6 cellular contexts compared by ENCODE assay signal in the genomic region with DNA sequence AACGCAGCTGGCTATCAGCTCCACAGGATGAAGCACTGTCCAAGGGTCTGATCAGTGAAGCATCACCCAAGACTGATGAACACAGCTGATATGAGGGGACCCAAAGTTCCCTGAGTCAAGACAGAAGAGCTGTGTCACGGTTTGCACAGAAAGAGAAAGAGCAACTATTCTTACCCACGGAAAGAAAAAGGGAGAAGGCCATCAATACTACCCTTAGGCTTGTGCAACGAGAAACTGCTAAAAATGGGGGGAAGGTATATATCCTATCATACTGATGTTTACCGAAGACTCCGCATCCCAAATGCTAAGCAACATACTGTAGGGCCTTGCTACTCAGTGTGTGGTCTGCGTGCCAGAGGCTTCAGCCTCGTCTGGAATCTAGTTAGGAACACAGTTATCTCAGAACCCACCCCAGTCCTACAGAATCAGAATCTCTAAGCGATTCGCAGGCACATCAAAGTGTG. TPM values are rescaled to one million over a fixed set of nuclear protein-coding genes. Genes with fewer than 3 reads are reported as not detected.
DNase-seq lines count a peak whose midpoint lies in the region; ATAC-seq and TF ChIP-seq lines count a peak whose summit lies in the region.

No MANE protein-coding gene starts in this region.

- no peak for TF ChIP-seq CTCF in DOHH2 (IDR thresholded peaks at IDR 0.05; ENCODE audit: low read depth, low read length, poor library complexity, severe bottlenecking)
- TF ChIP-seq CTCF in SK-N-SH (IDR thresholded peaks at IDR 0.05), result no peak

- H3F3A ChIP-seq in DOHH2 (ENCODE audit: control insufficient read depth, insufficient read depth), result no peaks in the 10 kb centered on the region; the same call in 1 of the 2 replicates
- peaks cover 14% of the 10 kb centered on the region for H3F3A ChIP-seq in SK-N-SH (replicated peaks; ENCODE audit: insufficient read depth)

- no peak for ATAC-seq in HG03442 (IDR thresholded peaks at IDR 0.05; ENCODE audit: unreplicated experiment)

- peak overlapping the region; percentile 99 for H3K4me3 ChIP-seq in DOHH2 (ENCODE audit: low read length)
- H3K4me3 ChIP-seq in SK-N-SH (ENCODE audit: low read depth in 2 of 2, low read length in 1 of 2), result peak overlapping the region; percentile 87 to 98
- peak overlapping the region; percentile 97 for H3K4me3 ChIP-seq in iPS-11a (ENCODE audit: low read depth, low read length)

- TF ChIP-seq EP300 in SK-N-SH (IDR thresholded peaks at IDR 0.05; ENCODE audit: borderline replicate concordance in 1 of 2, low read depth in 1 of 2, low read length in 1 of 2), result no peak

- POLR2A ChIA-PET in SK-N-SH (lab: Yijun Ruan, JAX), result interaction anchor here (1.0 to 1.4 kb wide), 3 partner anchors 8 to 688 kb away, joined by 3 to 4 read pairs (median 3); partner anchors contain the start of genes MRPS26 and SNRPB

- under 1% methylated on average over 10 of the region's 10 CpGs for WGBS in SK-N-SH (ENCODE audit: low lambda C conversion rate)

- H3K27me3 ChIP-seq in DOHH2 (ENCODE audit: control insufficient read depth, low read length) (no peaks in the 10 kb centered on the region), SK-N-SH (ENCODE audit: insufficient read depth) (no peaks in the 10 kb centered on the region)

- CTCF ChIA-PET in SK-N-SH (lab: Yijun Ruan, JAX), result no interaction called here

- no peak for TF ChIP-seq RAD21 in SK-N-SH (IDR thresholded peaks at IDR 0.05; ENCODE audit: low read length)

- H3K79me2 ChIP-seq in DOHH2 (ENCODE audit: control insufficient read depth, low read length), result peaks cover 57% of the 10 kb centered on the region
- peaks cover 61% of the 10 kb centered on the region for H3K79me2 ChIP-seq in SK-N-SH (ENCODE audit: insufficient read depth)

- H3K4me2 ChIP-seq in DOHH2 (ENCODE audit: low read length) (peak overlapping the region; percentile 86), SK-N-SH (peak overlapping the region; percentile 95)

- DNase-seq in SK-N-SH (peak; percentile 23), NCI-H510A (lab: John Stamatoyannopoulos, UW) (no peak), cerebellum (ENCODE audit: low spot score) (no peak)

- H3K36me3 ChIP-seq in DOHH2 (ENCODE audit: control insufficient read depth, low read length) (peaks cover 31% of the 10 kb centered on the region), SK-N-SH (replicated peaks in 1 of 2; ENCODE audit: control insufficient read depth in 1 of 2, insufficient read depth in 2 of 2, low read length in 1 of 2) (peaks cover 6 to 11% of the 10 kb centered on the region in 2 experiments)

- H3K27ac ChIP-seq in DOHH2 (ENCODE audit: low read depth, low read length) (peak overlapping the region; percentile 41), SK-N-SH (ENCODE audit: low read depth in 2 of 2, low read length in 1 of 2) (peak overlapping the region; percentile 78 to 82)

- peaks cover 20% of the 10 kb centered on the region for H4K20me1 ChIP-seq in DOHH2 (ENCODE audit: control insufficient read depth, insufficient read depth, low read depth, low read length)
- peaks cover 54% of the 10 kb centered on the region for H4K20me1 ChIP-seq in SK-N-SH (ENCODE audit: insufficient read depth)

- H3K9ac ChIP-seq in SK-N-SH, result peak overlapping the region; percentile 94

- H3K4me1 ChIP-seq in DOHH2 (ENCODE audit: control insufficient read depth, low read length) (peaks cover 37% of the 10 kb centered on the region), SK-N-SH (ENCODE audit: control insufficient read depth in 1 of 2, insufficient read depth in 2 of 2, low read depth in 1 of 2, low read length in 1 of 2) (peaks cover 5 to 14% of the 10 kb centered on the region in 2 experiments; a peak in 1 of 4 replicates)

- H3K9me3 ChIP-seq in DOHH2 (ENCODE audit: control insufficient read depth, insufficient read depth, low read length), result no peaks in the 10 kb centered on the region
- no peaks in the 10 kb centered on the region for H3K9me3 ChIP-seq in SK-N-SH

- H3K9me2 ChIP-seq in DOHH2 (replicated peaks; ENCODE audit: control insufficient read depth, low read length) (no peaks in the 10 kb centered on the region), SK-N-SH (no peaks in the 10 kb centered on the region)

- H2AFZ ChIP-seq in SK-N-SH (ENCODE audit: low read depth), result peak overlapping the region; percentile 49; the same call in 1 of the 2 replicates

TF ChIP-seq in SK-N-SH, 30 proteins besides CTCF, POLR2A, EP300 and RAD21:
- TF ChIP-seq MEF2A (IDR thresholded peaks at IDR 0.05; ENCODE audit: borderline replicate concordance, low read depth) (no peak), MXI1 (IDR thresholded peaks at IDR 0.05; ENCODE audit: low read depth, low read length) (no peak), EZH2phosphoT487 (IDR thresholded peaks at IDR 0.05; ENCODE audit: borderline replicate concordance, low read depth) (no peak), GABPA (IDR thresholded peaks at IDR 0.05; ENCODE audit: low read depth) (no peak), ELF1 (IDR thresholded peaks at IDR 0.05) (no peak), PBX3 (IDR thresholded peaks at IDR 0.05) (no peak), TCF12 (IDR thresholded peaks at IDR 0.05) (no peak)

RNA-seq across cellular contexts. Expression of gene FASTKD5, which starts 0.7 kb away (rescaled TPM):
- 11.4 and 16.7 TPM in 2 replicates for polyA plus RNA-seq in SK-N-SH (2012; rRNA removed)
- 14.8 and 14.9 TPM in 2 replicates for polyA plus RNA-seq in SK-N-SH (2012; cell fraction: cytosol; rRNA removed)
- 8.1 and 14.8 TPM in 2 replicates for polyA plus RNA-seq in SK-N-SH (2012; cell fraction: nucleus; rRNA removed)
- 16.6 TPM for total RNA-seq in cerebellum

RNA-seq across cellular contexts. Expression of gene UBOX5, which starts 0.7 kb away (rescaled TPM):
- 4.3 and 4.4 TPM in 2 replicates for polyA plus RNA-seq in SK-N-SH (2012; rRNA removed)
- 1.9 and 3.0 TPM in 2 replicates for polyA plus RNA-seq in SK-N-SH (2012; cell fraction: cytosol; rRNA removed)
- polyA plus RNA-seq in SK-N-SH (2012; cell fraction: nucleus; rRNA removed), result 7.2 and 7.7 TPM in 2 replicates
- total RNA-seq in cerebellum, result 3.6 TPM

RNA-seq across cellular contexts. Expression of gene LZTS3, which starts 14.3 kb away (rescaled TPM):
- polyA plus RNA-seq in SK-N-SH (2012; rRNA removed), result 11.9 and 12.3 TPM in 2 replicates
- 5.4 and 8.2 TPM in 2 replicates for polyA plus RNA-seq in SK-N-SH (2012; cell fraction: cytosol; rRNA removed)
- polyA plus RNA-seq in SK-N-SH (2012; cell fraction: nucleus; rRNA removed), result 21.1 and 28.9 TPM in 2 replicates
- total RNA-seq in cerebellum, result 20.1 TPM

RNA-seq across cellular contexts. Expression of gene DDRGK1, which starts 45.5 kb away (rescaled TPM):
- 65.2 and 70.6 TPM in 2 replicates for polyA plus RNA-seq in SK-N-SH (2012; rRNA removed)
- 66.9 and 78.4 TPM in 2 replicates for polyA plus RNA-seq in SK-N-SH (2012; cell fraction: cytosol; rRNA removed)
- 73.3 and 73.4 TPM in 2 replicates for polyA plus RNA-seq in SK-N-SH (2012; cell fraction: nucleus; rRNA removed)
- 25.1 TPM for total RNA-seq in cerebellum

RNA-seq across cellular contexts. Expression of gene ITPA, which starts 50.3 kb away (rescaled TPM):
- polyA plus RNA-seq in SK-N-SH (2012; rRNA removed), result 66.7 and 67.7 TPM in 2 replicates
- 49.4 and 56.4 TPM in 2 replicates for polyA plus RNA-seq in SK-N-SH (2012; cell fraction: cytosol; rRNA removed)
- polyA plus RNA-seq in SK-N-SH (2012; cell fraction: nucleus; rRNA removed), result 96.3 and 150 TPM in 2 replicates
- 14.2 TPM for total RNA-seq in cerebellum
